Comparison of ENCODE assay signal across 8 cellular contexts in genomic region chr1:10032590-10033358, GRCh38. TPM values are rescaled to one million over a fixed set of nuclear protein-coding genes. Genes with fewer than 3 reads are reported as not detected.
A peak's percentile ranks its signal among the peaks of the same experiment; 100 is the strongest.
DNase-seq lines count a peak whose midpoint lies in the region; ATAC-seq, FAIRE-seq and TF ChIP-seq lines count a peak whose summit lies in the region.

Gene UBE4B (plus strand): TSS chr1:10032958. CDS start chr1:10033671, 713 bp downstream.

- peak; percentile 36 for TF ChIP-seq POLR2A in breast epithelium (IDR thresholded peaks at IDR 0.05)

- no peaks in the 10 kb centered on the region for H3K27me3 ChIP-seq in AG04450 (ENCODE audit: control insufficient read depth, insufficient read depth, low read length)
- H3K27me3 ChIP-seq in breast epithelium, result no peaks in the 10 kb centered on the region
- H3K27me3 ChIP-seq in iPS-20b (ENCODE audit: insufficient read depth, low read length), result no peaks in the 10 kb centered on the region
- H3K27me3 ChIP-seq in small intestine (ENCODE audit: control insufficient read depth in 2 of 2, insufficient read depth in 2 of 2, low read length in 2 of 2), result no peaks in the 10 kb centered on the region

- ATAC-seq in GM18873 (IDR thresholded peaks at IDR 0.05; ENCODE audit: low FRiP score, unreplicated experiment) (peak; percentile 86), HG03139 (IDR thresholded peaks at IDR 0.05; ENCODE audit: unreplicated experiment) (peak; percentile 94)

- peaks cover 2 to 12% of the 10 kb centered on the region in 2 donors for H3K4me1 ChIP-seq in breast epithelium
- peaks cover 3% of the 10 kb centered on the region; the same call in 1 of the 2 replicates for H3K4me1 ChIP-seq in iPS-20b (ENCODE audit: insufficient read depth, low read length)
- H3K4me1 ChIP-seq in small intestine (ENCODE audit: control insufficient read depth in 2 of 2, insufficient read depth in 1 of 2, low read depth in 1 of 2, low read length in 1 of 2), result no peaks in the 10 kb centered on the region

- intact Hi-C loops in breast epithelium (cut with DNase I; ENCODE audit: low total_unique reads), result no loop called here

- no peaks in the 10 kb centered on the region for H3K36me3 ChIP-seq in breast epithelium
- peaks cover 17% of the 10 kb centered on the region for H3K36me3 ChIP-seq in iPS-20b (ENCODE audit: insufficient read depth, low read depth, low read length)
- H3K36me3 ChIP-seq in small intestine (ENCODE audit: control insufficient read depth in 2 of 2, insufficient read depth in 2 of 2, low read length in 2 of 2), result no peaks in the 10 kb centered on the region

- TF ChIP-seq CTCF in AG04450 (IDR thresholded peaks at IDR 0.05; ENCODE audit: low read depth, low read length) (peak; percentile 68), VCaP (conservative IDR thresholded peaks at IDR 0.05) (peak; percentile 96), breast epithelium (IDR thresholded peaks at IDR 0.05) (peak; percentile 50 to 77 (median 75))

- CTCF ChIA-PET in AG04450 (lab: Charles Lee), result interaction anchor here (0.6 kb wide), 1 partner anchor 95 kb away, joined by 8 read pairs; no protein-coding TSS in a partner anchor

- no peaks in the 10 kb centered on the region; the same call in 1 of the 2 replicates for H3K9me3 ChIP-seq in AG04450 (ENCODE audit: control insufficient read depth, insufficient read depth, low read length)
- no peaks in the 10 kb centered on the region for H3K9me3 ChIP-seq in breast epithelium
- no peaks in the 10 kb centered on the region for H3K9me3 ChIP-seq in iPS-20b (ENCODE audit: insufficient read depth, low read depth, low read length)
- no peaks in the 10 kb centered on the region for H3K9me3 ChIP-seq in small intestine (ENCODE audit: control insufficient read depth, low read depth)

- H3K4me3 ChIP-seq in AG04450 (ENCODE audit: low read depth, low read length), result peak within 1 kb of the TSS; percentile 93
- H3K4me3 ChIP-seq in breast epithelium, result peak within 1 kb of the TSS; percentile 79 to 97 (median 88)
- peak within 1 kb of the TSS; percentile 84 for H3K4me3 ChIP-seq in iPS-20b (ENCODE audit: low read length)
- peak within 1 kb of the TSS; percentile 74 to 96 for H3K4me3 ChIP-seq in small intestine (ENCODE audit: low read depth in 1 of 2, low read length in 2 of 2)

- POLR2A ChIA-PET in AG04450 (lab: Yijun Ruan, JAX), result interaction anchor here (0.6 to 2.0 kb wide), 4 partner anchors 13 to 177 kb away, joined by 4 to 6 read pairs (median 6); partner anchors contain the start of gene KIF1B

- H3K27ac ChIP-seq in AG04450 (ENCODE audit: low read depth, low read length) (peak within 1 kb of the TSS; percentile 91), VCaP (peak within 1 kb of the TSS; percentile 94), breast epithelium (peak within 1 kb of the TSS; percentile 92 to 98), iPS-20b (ENCODE audit: low read length) (peak within 1 kb of the TSS; percentile 89), small intestine (ENCODE audit: low read depth in 1 of 2, low read length in 1 of 2) (peak within 1 kb of the TSS; percentile 68 to 95)

- peak within 1 kb of the TSS; percentile 98 for H3K9ac ChIP-seq in iPS-20b (ENCODE audit: low read depth, low read length)

- DNase-seq in AG04450 (ENCODE audit: low read depth, low spot score) (peak; percentile 94), NCI-H2196 treated with DMSO at 0.1 percent for 48 hours (lab: John Stamatoyannopoulos, UW; ENCODE audit: unreplicated experiment) (peak; percentile 99), breast epithelium (ENCODE audit: low spot score in 2 of 2) (peak; percentile 98), small intestine (peak; percentile 98)

- FAIRE-seq in small intestine (lab: Jason Lieb, UNC), result no peak

- 0 to 1% (median 0%) methylated on average over 49 to 73 of the region's 73 CpGs for WGBS in small intestine, 3 donors

RNA-seq across cellular contexts. Expression of gene UBE4B, which starts in this region (rescaled TPM):
- polyA plus RNA-seq in AG04450 (2011; rRNA removed), result 28.1 and 31.1 TPM in 2 replicates
- polyA minus RNA-seq in AG04450 (2011; rRNA and poly(A)+ RNA removed), result 42.3 and 47.0 TPM in 2 replicates
- 10 to 100 TPM; 36.4 to 43.4 (median 41.7) TPM for total RNA-seq in breast epithelium
- 10 to 100 TPM in 2 of 3 donors, 1 to 10 TPM in 1; 8.6 to 24.2 (median 15.4) TPM for polyA plus RNA-seq in small intestine

Comparison
In these comparisons a context has a peak if more than half of its experiments do, and no peak if none do; other contexts are left out.
1. Peak in every context shown above with its lines: DNase-seq, ATAC-seq, H3K4me3 ChIP-seq and H3K27ac ChIP-seq.